ENCODE assay signal across 10 cellular contexts in genomic region chr1:201647722-201648065, GRCh38.
A peak's percentile ranks its signal among the peaks of the same experiment; 100 is the strongest.
DNase-seq lines count a peak whose midpoint lies in the region; ATAC-seq and TF ChIP-seq lines count a peak whose summit lies in the region.
"Had no signal": no experiment of that assay in that cellular context is flagged by ENCODE, and none has a peak within 500 bp of the region (broad histone marks: within the 10 kb centered on the region; RNA-seq: fewer than 3 reads in every experiment).

No MANE protein-coding gene starts in this region.

- no peaks in the 10 kb centered on the region for H3K27me3 ChIP-seq in ACC112 (ENCODE audit: insufficient read depth, low read length)
- no peaks in the 10 kb centered on the region for H3K27me3 ChIP-seq in IMR-90 (ENCODE audit: control insufficient read depth, insufficient read depth, low read length)
- no peaks in the 10 kb centered on the region for H3K27me3 ChIP-seq in endocrine pancreas (ENCODE audit: control insufficient read depth, insufficient read depth, low read length)
- peaks cover 94% of the 10 kb centered on the region for H3K27me3 ChIP-seq in neural progenitor cell

- peak overlapping the region; percentile 85; the same call in 1 of the 2 replicates for H3K23ac ChIP-seq in IMR-90 (ENCODE audit: low read depth, low read length)

- peak overlapping the region; percentile 12; the same call in 2 of the 3 replicates for H2BK15ac ChIP-seq in IMR-90 (ENCODE audit: low read depth, low read length)

- DNase-seq in IMR-90 (no peak), neural progenitor cell (ENCODE audit: low spot score) (peak; percentile 54), SW 1271 (lab: John Stamatoyannopoulos, UW) (no peak), NCI-H226 (no peak), NCI-H2196 (lab: John Stamatoyannopoulos, UW; ENCODE audit: unreplicated experiment) (no peak)
- DNase-seq: KBM-7; stimulated activated CD4-positive, alpha-beta T cell treated with anti-CD3 and anti-CD28 coated beads, Interleukin-1b, Interleukin-23, amount 100 ng/mL, for 48 hours had no signal

- H3K79me2 ChIP-seq in ACC112 (ENCODE audit: control insufficient read depth, insufficient read depth, low read length, unreplicated experiment) = peaks cover 60% of the 10 kb centered on the region
- no peaks in the 10 kb centered on the region for H3K79me2 ChIP-seq in neural progenitor cell (ENCODE audit: low read depth)

- no peaks in the 10 kb centered on the region for H3K36me3 Mint-ChIP-seq in neural progenitor cell

- no peak overlapping the region for H3K27ac Mint-ChIP-seq in neural progenitor cell

- H3K14ac ChIP-seq in IMR-90 (replicated peaks; ENCODE audit: low read depth, low read length) = peak overlapping the region; percentile 64

- peaks cover 42% of the 10 kb centered on the region for H3K4me1 ChIP-seq in ACC112 (ENCODE audit: control insufficient read depth, insufficient read depth, low read length, unreplicated experiment)
- peaks cover 30% of the 10 kb centered on the region for H3K4me1 ChIP-seq in IMR-90 (ENCODE audit: control insufficient read depth, insufficient read depth, low read length)
- H3K4me1 ChIP-seq in endocrine pancreas (ENCODE audit: control insufficient read depth, insufficient read depth, low read length) = peaks cover 4% of the 10 kb centered on the region
- peaks cover 40% of the 10 kb centered on the region for H3K4me1 ChIP-seq in neural progenitor cell

- peaks cover 4% of the 10 kb centered on the region; the same call in 1 of the 2 replicates for H3K36me3 ChIP-seq in ACC112 (ENCODE audit: insufficient read depth, low read length)
- peaks cover 2% of the 10 kb centered on the region for H3K36me3 ChIP-seq in IMR-90 (ENCODE audit: control insufficient read depth, insufficient read depth, low read length)
- H3K36me3 ChIP-seq in endocrine pancreas (ENCODE audit: control insufficient read depth, insufficient read depth, low read length) = no peaks in the 10 kb centered on the region
- H3K36me3 ChIP-seq in neural progenitor cell = no peaks in the 10 kb centered on the region

- peak overlapping the region; percentile 61 for H2BK5ac ChIP-seq in IMR-90 (ENCODE audit: low read depth, low read length, poor library complexity, severe bottlenecking)

- in situ Hi-C loops in IMR-90 (cut with MboI; ENCODE audit: low sequenced_read_pairs) = loop anchor here (5.0 kb wide), 1 partner anchor 85 kb away; no protein-coding TSS in a partner anchor

- H3K79me1 ChIP-seq in IMR-90 (ENCODE audit: low read depth in 1 of 2, low read length in 2 of 2) = peaks cover 36 to 76% of the 10 kb centered on the region in 2 experiments

- POLR2A ChIA-PET in IMR-90 (lab: Charles Lee; ENCODE audit: unreplicated experiment) = no interaction called here

- H3K9me3 ChIP-seq in IMR-90 (ENCODE audit: control insufficient read depth, insufficient read depth, low read length) (no peaks in the 10 kb centered on the region), endocrine pancreas (ENCODE audit: control insufficient read depth, low read length) (no peaks in the 10 kb centered on the region), neural progenitor cell (ENCODE audit: low read depth) (no peaks in the 10 kb centered on the region)

- H3K27me3 Mint-ChIP-seq in neural progenitor cell (ENCODE audit: insufficient read depth, low read depth) = peaks cover 10% of the 10 kb centered on the region

- 0 out of 2 replicates have a peak overlapping the region, but pooled peaks have one; percentile 13 for H4K5ac ChIP-seq in IMR-90 (ENCODE audit: low read depth, low read length)

- H3K27ac ChIP-seq in ACC112 (ENCODE audit: low read depth, low read length) (peak overlapping the region; percentile 48), IMR-90 (ENCODE audit: insufficient read depth, low read length) (peak overlapping the region; percentile 93), neural progenitor cell (no peak overlapping the region)

- ATAC-seq in IMR-90 (ENCODE audit: low read depth) = no peak
- no peak for ATAC-seq in GM19397 (IDR thresholded peaks at IDR 0.05; ENCODE audit: unreplicated experiment)

- peak overlapping the region; percentile 58 to 65 for H4K8ac ChIP-seq in IMR-90 (ENCODE audit: low read depth in 2 of 2, low read length in 2 of 2)

- intact Hi-C loops in IMR-90 (cut with micrococcal nuclease) = loop anchor here (2.0 to 5.0 kb wide), 2 partner anchors 57 to 145 kb away; no protein-coding TSS in a partner anchor

- no TSS peak for BruUV-seq in IMR-90 (replicated peaks; lab: Mats Ljungman, UMichigan)

- H3K9me1 ChIP-seq in IMR-90 (ENCODE audit: insufficient read depth, low read length) = peaks cover 29% of the 10 kb centered on the region

- peak overlapping the region; percentile 93 for H2AK5ac ChIP-seq in IMR-90 (ENCODE audit: low read depth, low read length)

- peaks cover 41% of the 10 kb centered on the region for H3K4me1 Mint-ChIP-seq in neural progenitor cell

- no peak for TF ChIP-seq POLR2A in IMR-90 (IDR thresholded peaks at IDR 0.05; ENCODE audit: low read depth, low read length)

- peaks cover 2% of the 10 kb centered on the region for H3K9me3 Mint-ChIP-seq in neural progenitor cell

- H3K4me3 Mint-ChIP-seq in neural progenitor cell = peak overlapping the region; percentile 93

- TF ChIP-seq CTCF in IMR-90 (conservative IDR thresholded peaks at IDR 0.05; ENCODE audit: low read depth, low read length) (no peak), neural progenitor cell (IDR thresholded peaks at IDR 0.05) (no peak)

- H3F3A ChIP-seq in neural progenitor cell (ENCODE audit: low read depth) = peaks cover 23% of the 10 kb centered on the region

- H2AFZ ChIP-seq in ACC112 (ENCODE audit: low read length, unreplicated experiment) = peak overlapping the region; percentile 5
- peak overlapping the region; percentile 4 for H2AFZ ChIP-seq in IMR-90 (replicated peaks; ENCODE audit: low read length, poor library complexity)
- H2AFZ ChIP-seq in neural progenitor cell (replicated peaks) = peak overlapping the region; percentile 68

- peak overlapping the region; percentile 24; the same call in 1 of the 2 replicates for H2BK20ac ChIP-seq in IMR-90 (ENCODE audit: low read depth, low read length)

- CTCF ChIA-PET in IMR-90 (lab: Yijun Ruan, JAX) = no interaction called here

- H3K9ac ChIP-seq in IMR-90 (ENCODE audit: low read depth, low read length) (peak overlapping the region; percentile 74), endocrine pancreas (ENCODE audit: control insufficient read depth, insufficient read depth, low read length) (peak overlapping the region; percentile 19), neural progenitor cell (no peak overlapping the region)

- H3K4me3 ChIP-seq in ACC112 (ENCODE audit: low read depth, low read length) (peak overlapping the region; percentile 76), IMR-90 (ENCODE audit: insufficient read depth, low read depth, low read length) (peak overlapping the region; percentile 67), endocrine pancreas (ENCODE audit: control insufficient read depth, insufficient read depth, low read length) (no peak overlapping the region), neural progenitor cell (peak overlapping the region; percentile 58)

- peak overlapping the region; percentile 74 for H3K4ac ChIP-seq in IMR-90 (ENCODE audit: low read depth, low read length)

- H2AK9ac ChIP-seq in IMR-90 (replicated peaks; ENCODE audit: low read depth, low read length, poor library complexity) = peak overlapping the region; percentile 74

- H3K56ac ChIP-seq in IMR-90 (ENCODE audit: extremely low read depth, insufficient read depth, low read length) = peak overlapping the region; percentile 52; the same call in 1 of the 2 replicates

- TF ChIP-seq RAD21 in IMR-90 (IDR thresholded peaks at IDR 0.05; ENCODE audit: low read length) = no peak

- WGBS in IMR-90 (ENCODE audit: extremely low coverage in 2 of 2, insufficient read length in 1 of 2), 2 experiments = 16% methylated on average over 10 of the region's 17 CpGs; no CpG with 5 or more reads in 1 of the 2 experiments

- H2BK120ac ChIP-seq in IMR-90 (ENCODE audit: low read depth, low read length) = peak overlapping the region; percentile 84; the same call in 1 of the 2 replicates

- dilution Hi-C loops in IMR-90 (cut with HindIII; ENCODE audit: low sequenced_read_pairs, unreplicated experiment) = no loop called here

- H3K4me2 ChIP-seq in IMR-90 (ENCODE audit: low read depth, low read length) (peak overlapping the region; percentile 68), neural progenitor cell (peak overlapping the region; percentile 90)

- peak overlapping the region; percentile 3; the same call in 1 of the 2 replicates for H3K18ac ChIP-seq in IMR-90 (ENCODE audit: low read depth, low read length)

- H4K20me1 ChIP-seq in IMR-90 (ENCODE audit: insufficient read depth, low read length) (peaks cover 41% of the 10 kb centered on the region), neural progenitor cell (ENCODE audit: low read depth) (peaks cover 32% of the 10 kb centered on the region)

- H4K91ac ChIP-seq in IMR-90 (ENCODE audit: insufficient read depth, low read depth, low read length) = peak overlapping the region; percentile 48

TF ChIP-seq in IMR-90, 13 proteins besides CTCF, POLR2A, EP300 and RAD21 (continues in another document):
- TF ChIP-seq USF2 (IDR thresholded peaks at IDR 0.05; ENCODE audit: low read depth, low read length) = no peak
- TF ChIP-seq SMC3 (IDR thresholded peaks at IDR 0.05; ENCODE audit: low read depth, low read length) = no peak
- no peak for TF ChIP-seq MAFK (IDR thresholded peaks at IDR 0.05; ENCODE audit: low read depth, low read length)
- no peak for TF ChIP-seq RFX5 (IDR thresholded peaks at IDR 0.05; ENCODE audit: low read depth, low read length)
- no peak for TF ChIP-seq CHD1 (IDR thresholded peaks at IDR 0.05; ENCODE audit: low read depth, low read length)
- TF ChIP-seq MXI1 (IDR thresholded peaks at IDR 0.05; ENCODE audit: borderline replicate concordance, low read depth, low read length) = no peak
- no peak for TF ChIP-seq BHLHE40 (IDR thresholded peaks at IDR 0.05; ENCODE audit: low read depth, low read length)
- no peak for TF ChIP-seq RCOR1 (IDR thresholded peaks at IDR 0.05; ENCODE audit: insufficient replicate concordance, low read length)

Comparison
In these comparisons a context has a peak if more than half of its experiments do, and no peak if none do; other contexts are left out.
1. H2AFZ ChIP-seq: peak in every context shown above with its lines; median percentile 68 in neural progenitor cell; 5 in ACC112; 4 in IMR-90.